Comparison of ENCODE assay signal across 1 cellular context in genomic region chr7:76106130-76106529, GRCh38.
A peak's percentile ranks its signal among the peaks of the same experiment; 100 is the strongest.
TF ChIP-seq lines count a peak whose summit lies in the region.

No MANE protein-coding gene starts in this region.

TF ChIP-seq in HepG2, 621 proteins besides CTCF, POLR2A, EP300 and RAD21 (continues in another document):
- TF ChIP-seq MIER2 (CRISPR knock-in tag; IDR thresholded peaks at IDR 0.05) (0 out of 2 replicates have a peak, but pooled peaks have one; percentile 15), ZMYM2 (CRISPR knock-in tag; IDR thresholded peaks at IDR 0.05) (peak; percentile 90), ZNF605 (CRISPR knock-in tag; IDR thresholded peaks at IDR 0.05) (0 out of 2 replicates have a peak, but pooled peaks have one; percentile 31), SOX5 (CRISPR knock-in tag; IDR thresholded peaks at IDR 0.05; ENCODE audit: borderline replicate concordance) (0 out of 2 replicates have a peak, but pooled peaks have one; percentile 55), UBTF (CRISPR knock-in tag; IDR thresholded peaks at IDR 0.05) (peak; percentile 39; the same call in 1 of the 2 replicates), KDM5B (CRISPR knock-in tag; IDR thresholded peaks at IDR 0.05; ENCODE audit: borderline replicate concordance) (0 out of 2 replicates have a peak, but pooled peaks have one; percentile 33), MIER3 (CRISPR knock-in tag; IDR thresholded peaks at IDR 0.05; ENCODE audit: borderline replicate concordance) (0 out of 2 replicates have a peak, but pooled peaks have one; percentile 48), HMGXB4 (CRISPR knock-in tag; IDR thresholded peaks at IDR 0.05; ENCODE audit: borderline replicate concordance in 1 of 2, low read depth in 1 of 2) (peak; percentile 28 to 49; a peak in 2 of 4 replicates), ZNF460 (CRISPR knock-in tag; IDR thresholded peaks at IDR 0.05; ENCODE audit: borderline replicate concordance) (peak; percentile 46; the same call in 1 of the 2 replicates), ZNF768 (CRISPR knock-in tag; IDR thresholded peaks at IDR 0.05) (peak; percentile 51; the same call in 1 of the 2 replicates), BHLHE40 (IDR thresholded peaks at IDR 0.05; ENCODE audit: low read length) (peak; percentile 37; the same call in 1 of the 2 replicates), ZNF770 (CRISPR knock-in tag; IDR thresholded peaks at IDR 0.05) (peak; percentile 100), NCOA2 (CRISPR knock-in tag; IDR thresholded peaks at IDR 0.05) (peak; percentile 26; the same call in 1 of the 2 replicates), ERF (CRISPR knock-in tag; IDR thresholded peaks at IDR 0.05) (0 out of 2 replicates have a peak, but pooled peaks have one; percentile 18), FOXP1 (IDR thresholded peaks at IDR 0.05) (peak; percentile 66; the same call in 1 of the 2 replicates), FOXP1 (CRISPR knock-in tag; IDR thresholded peaks at IDR 0.05) (peak; percentile 89), ZNF280D (CRISPR knock-in tag; IDR thresholded peaks at IDR 0.05) (peak; percentile 67), FOXK1 (CRISPR knock-in tag; IDR thresholded peaks at IDR 0.05; ENCODE audit: borderline replicate concordance, low read depth) (peak; percentile 75; the same call in 1 of the 2 replicates), KLF6 (CRISPR knock-in tag; IDR thresholded peaks at IDR 0.05) (0 out of 2 replicates have a peak, but pooled peaks have one; percentile 25), FOXP4 (CRISPR knock-in tag; IDR thresholded peaks at IDR 0.05) (peak; percentile 90), BCL6 (CRISPR knock-in tag; IDR thresholded peaks at IDR 0.05) (peak; percentile 37; the same call in 1 of the 2 replicates), RXRA (CRISPR knock-in tag; IDR thresholded peaks at IDR 0.05) (peak; percentile 58; the same call in 1 of the 2 replicates), THAP11 (CRISPR knock-in tag; IDR thresholded peaks at IDR 0.05) (peak; percentile 51), SALL1 (CRISPR knock-in tag; IDR thresholded peaks at IDR 0.05) (peak; percentile 85), KMT2B (CRISPR knock-in tag; IDR thresholded peaks at IDR 0.05) (peak; percentile 26; the same call in 1 of the 2 replicates), TFE3 (CRISPR knock-in tag; IDR thresholded peaks at IDR 0.05) (peak; percentile 40; the same call in 1 of the 2 replicates), CEBPG (CRISPR knock-in tag; IDR thresholded peaks at IDR 0.05) (peak; percentile 69), TEAD3 (CRISPR knock-in tag; optimal IDR thresholded peaks at IDR 0.05; ENCODE audit: borderline replicate concordance) (peak; percentile 46), GFI1 (CRISPR knock-in tag; IDR thresholded peaks at IDR 0.05; ENCODE audit: borderline replicate concordance) (peak; percentile 45), TFAP4 (IDR thresholded peaks at IDR 0.05; ENCODE audit: borderline replicate concordance, low read depth) (peak; percentile 19; the same call in 1 of the 2 replicates), POGZ (CRISPR knock-in tag; IDR thresholded peaks at IDR 0.05) (peak; percentile 71), ZNF670 (CRISPR knock-in tag; IDR thresholded peaks at IDR 0.05; ENCODE audit: borderline replicate concordance) (0 out of 2 replicates have a peak, but pooled peaks have one; percentile 26), NR2C2 (CRISPR knock-in tag; IDR thresholded peaks at IDR 0.05; ENCODE audit: borderline replicate concordance) (peak; percentile 14; the same call in 1 of the 2 replicates), MIXL1 (CRISPR knock-in tag; IDR thresholded peaks at IDR 0.05) (peak; percentile 36; the same call in 1 of the 2 replicates)
- TF ChIP-seq, protein P1, sequence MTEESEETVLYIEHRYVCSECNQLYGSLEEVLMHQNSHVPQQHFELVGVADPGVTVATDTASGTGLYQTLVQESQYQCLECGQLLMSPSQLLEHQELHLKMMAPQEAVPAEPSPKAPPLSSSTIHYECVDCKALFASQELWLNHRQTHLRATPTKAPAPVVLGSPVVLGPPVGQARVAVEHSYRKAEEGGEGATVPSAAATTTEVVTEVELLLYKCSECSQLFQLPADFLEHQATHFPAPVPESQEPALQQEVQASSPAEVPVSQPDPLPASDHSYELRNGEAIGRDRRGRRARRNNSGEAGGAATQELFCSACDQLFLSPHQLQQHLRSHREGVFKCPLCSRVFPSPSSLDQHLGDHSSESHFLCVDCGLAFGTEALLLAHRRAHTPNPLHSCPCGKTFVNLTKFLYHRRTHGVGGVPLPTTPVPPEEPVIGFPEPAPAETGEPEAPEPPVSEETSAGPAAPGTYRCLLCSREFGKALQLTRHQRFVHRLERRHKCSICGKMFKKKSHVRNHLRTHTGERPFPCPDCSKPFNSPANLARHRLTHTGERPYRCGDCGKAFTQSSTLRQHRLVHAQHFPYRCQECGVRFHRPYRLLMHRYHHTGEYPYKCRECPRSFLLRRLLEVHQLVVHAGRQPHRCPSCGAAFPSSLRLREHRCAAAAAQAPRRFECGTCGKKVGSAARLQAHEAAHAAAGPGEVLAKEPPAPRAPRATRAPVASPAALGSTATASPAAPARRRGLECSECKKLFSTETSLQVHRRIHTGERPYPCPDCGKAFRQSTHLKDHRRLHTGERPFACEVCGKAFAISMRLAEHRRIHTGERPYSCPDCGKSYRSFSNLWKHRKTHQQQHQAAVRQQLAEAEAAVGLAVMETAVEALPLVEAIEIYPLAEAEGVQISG (CRISPR knock-in tag; IDR thresholded peaks at IDR 0.05), result peak; percentile 29; the same call in 1 of the 2 replicates
- TF ChIP-seq, protein P2, sequence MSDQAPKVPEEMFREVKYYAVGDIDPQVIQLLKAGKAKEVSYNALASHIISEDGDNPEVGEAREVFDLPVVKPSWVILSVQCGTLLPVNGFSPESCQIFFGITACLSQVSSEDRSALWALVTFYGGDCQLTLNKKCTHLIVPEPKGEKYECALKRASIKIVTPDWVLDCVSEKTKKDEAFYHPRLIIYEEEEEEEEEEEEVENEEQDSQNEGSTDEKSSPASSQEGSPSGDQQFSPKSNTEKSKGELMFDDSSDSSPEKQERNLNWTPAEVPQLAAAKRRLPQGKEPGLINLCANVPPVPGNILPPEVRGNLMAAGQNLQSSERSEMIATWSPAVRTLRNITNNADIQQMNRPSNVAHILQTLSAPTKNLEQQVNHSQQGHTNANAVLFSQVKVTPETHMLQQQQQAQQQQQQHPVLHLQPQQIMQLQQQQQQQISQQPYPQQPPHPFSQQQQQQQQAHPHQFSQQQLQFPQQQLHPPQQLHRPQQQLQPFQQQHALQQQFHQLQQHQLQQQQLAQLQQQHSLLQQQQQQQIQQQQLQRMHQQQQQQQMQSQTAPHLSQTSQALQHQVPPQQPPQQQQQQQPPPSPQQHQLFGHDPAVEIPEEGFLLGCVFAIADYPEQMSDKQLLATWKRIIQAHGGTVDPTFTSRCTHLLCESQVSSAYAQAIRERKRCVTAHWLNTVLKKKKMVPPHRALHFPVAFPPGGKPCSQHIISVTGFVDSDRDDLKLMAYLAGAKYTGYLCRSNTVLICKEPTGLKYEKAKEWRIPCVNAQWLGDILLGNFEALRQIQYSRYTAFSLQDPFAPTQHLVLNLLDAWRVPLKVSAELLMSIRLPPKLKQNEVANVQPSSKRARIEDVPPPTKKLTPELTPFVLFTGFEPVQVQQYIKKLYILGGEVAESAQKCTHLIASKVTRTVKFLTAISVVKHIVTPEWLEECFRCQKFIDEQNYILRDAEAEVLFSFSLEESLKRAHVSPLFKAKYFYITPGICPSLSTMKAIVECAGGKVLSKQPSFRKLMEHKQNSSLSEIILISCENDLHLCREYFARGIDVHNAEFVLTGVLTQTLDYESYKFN (CRISPR knock-in tag; conservative IDR thresholded peaks at IDR 0.05), result peak; percentile 59
